In the genomic region with DNA sequence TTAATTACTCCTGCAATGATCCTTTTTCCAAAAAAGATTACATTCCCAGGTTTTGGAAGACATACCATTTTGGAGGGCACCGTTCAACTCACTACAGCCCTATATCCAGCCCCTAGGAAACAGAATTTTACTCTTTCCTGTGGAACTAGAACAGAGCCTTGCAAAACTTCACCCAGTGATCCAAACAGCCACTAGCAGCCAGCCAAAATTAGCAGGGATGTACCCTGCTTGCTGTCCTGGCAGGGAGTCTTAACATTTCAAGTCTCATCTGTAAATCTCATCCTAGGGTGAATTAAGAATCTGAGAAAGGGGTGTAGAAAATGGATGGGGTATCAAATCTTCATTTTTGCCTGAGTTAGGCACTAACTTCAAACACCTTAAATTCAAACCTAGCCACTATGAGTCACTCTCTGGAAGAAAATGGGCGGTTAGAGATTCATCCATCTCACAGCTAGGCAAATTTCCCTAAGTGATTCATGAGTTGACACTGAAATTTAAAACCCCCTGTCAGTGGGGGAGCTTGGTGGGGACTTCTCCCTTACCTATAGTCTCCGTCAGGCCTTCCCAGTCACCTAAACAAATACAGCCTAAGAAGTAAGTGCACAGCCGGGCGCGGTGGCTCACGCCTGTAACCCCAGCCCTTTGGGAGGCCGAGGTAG, we compare ENCODE assay signal across 14 cellular contexts. TPM values are rescaled to one million over a fixed set of nuclear protein-coding genes. Genes with fewer than 3 reads are reported as not detected.
DNase-seq lines count a peak whose midpoint lies in the region; ATAC-seq and TF ChIP-seq lines count a peak whose summit lies in the region.
"Had no signal": no experiment of that assay in that cellular context is flagged by ENCODE, and none has a peak within 500 bp of the region (broad histone marks: within the 10 kb centered on the region; RNA-seq: fewer than 3 reads in every experiment).

No MANE protein-coding gene starts in this region.

- POLR2A ChIA-PET in activated CD4-positive, alpha-beta memory T cell treated with anti-CD3 and anti-CD28 coated beads for 36 hours (lab: Charles Lee), result interaction anchor here (0.7 to 1.6 kb wide), 2 partner anchors 105 to 116 kb away, joined by 3 to 4 read pairs; no protein-coding TSS in a partner anchor
- POLR2A ChIA-PET in activated CD4-positive, alpha-beta memory T cell treated with anti-CD3 and anti-CD28 coated beads, Interleukin-2, amount 10 ng/mL, durations not matched to agents 7 days and 5 days (lab: Charles Lee), result interaction anchor here (1.4 kb wide), 1 partner anchor 11 kb away, joined by 4 read pairs; no protein-coding TSS in a partner anchor

- H3K27me3 ChIP-seq in HUES48 (ENCODE audit: control insufficient read depth, insufficient read depth, low read length) (no peaks in the 10 kb centered on the region), ovary (no peaks in the 10 kb centered on the region), uterus (no peaks in the 10 kb centered on the region)
- H3K27me3 ChIP-seq: tibial artery had no signal

- no peak overlapping the region for H3K4me3 Mint-ChIP-seq in activated CD4-positive, alpha-beta memory T cell treated with anti-CD3 and anti-CD28 coated beads for 36 hours
- no peak overlapping the region for H3K4me3 Mint-ChIP-seq in activated CD4-positive, alpha-beta memory T cell treated with anti-CD3 and anti-CD28 coated beads, Interleukin-2, amount 10 ng/mL, durations not matched to agents 7 days and 5 days
- H3K4me3 Mint-ChIP-seq: brain had no signal

- no peak overlapping the region for H3K9ac ChIP-seq in HUES48 (ENCODE audit: low read depth, low read length)

- CTCF ChIA-PET in activated CD4-positive, alpha-beta memory T cell treated with anti-CD3 and anti-CD28 coated beads for 36 hours (lab: Charles Lee), result interaction anchor here (0.6 to 1.0 kb wide), 2 partner anchors 36 to 117 kb away, joined by 3 read pairs; no protein-coding TSS in a partner anchor
- CTCF ChIA-PET in activated CD4-positive, alpha-beta memory T cell treated with anti-CD3 and anti-CD28 coated beads, Interleukin-2, amount 10 ng/mL, durations not matched to agents 7 days and 5 days (lab: Charles Lee), result interaction anchor here (1.8 kb wide), 1 partner anchor 45 kb away, joined by 6 read pairs; no protein-coding TSS in a partner anchor

- 91 to 93% (median 92%) methylated on average over 8 of the region's 8 CpGs for WGBS in ovary, 3 donors

- peaks cover 30% of the 10 kb centered on the region for H3K4me1 Mint-ChIP-seq in activated CD4-positive, alpha-beta memory T cell treated with anti-CD3 and anti-CD28 coated beads for 36 hours (ENCODE audit: low read depth)
- peaks cover 12% of the 10 kb centered on the region for H3K4me1 Mint-ChIP-seq in activated CD4-positive, alpha-beta memory T cell treated with anti-CD3 and anti-CD28 coated beads, Interleukin-2, amount 10 ng/mL, durations not matched to agents 7 days and 5 days

- no peak for TF ChIP-seq POLR2A in ovary (IDR thresholded peaks at IDR 0.05)
- TF ChIP-seq POLR2A in uterus (IDR thresholded peaks at IDR 0.05), result no peak

- peaks cover 2% of the 10 kb centered on the region for H3K27me3 Mint-ChIP-seq in activated CD4-positive, alpha-beta memory T cell treated with anti-CD3 and anti-CD28 coated beads for 36 hours
- H3K27me3 Mint-ChIP-seq in activated CD4-positive, alpha-beta memory T cell treated with anti-CD3 and anti-CD28 coated beads, Interleukin-2, amount 10 ng/mL, durations not matched to agents 7 days and 5 days, result peaks cover 8% of the 10 kb centered on the region

- TF ChIP-seq CTCF in astrocyte of the cerebellum (IDR thresholded peaks at IDR 0.05; ENCODE audit: low read depth, low read length, missing control alignments) (no peak), ovary (IDR thresholded peaks at IDR 0.05) (no peak), uterus (IDR thresholded peaks at IDR 0.05) (no peak)

- peaks cover 34% of the 10 kb centered on the region for H3K4me1 ChIP-seq in HUES48 (ENCODE audit: control insufficient read depth, insufficient read depth, low read length)
- H3K4me1 ChIP-seq in ovary (ENCODE audit: insufficient read depth), result no peaks in the 10 kb centered on the region
- no peaks in the 10 kb centered on the region for H3K4me1 ChIP-seq in uterus
- H3K4me1 ChIP-seq: tibial artery had no signal

- H3K9me3 ChIP-seq in HUES48 (ENCODE audit: control insufficient read depth, insufficient read depth, low read length) (no peaks in the 10 kb centered on the region), ovary (no peaks in the 10 kb centered on the region), uterus (no peaks in the 10 kb centered on the region)
- H3K9me3 ChIP-seq: tibial artery had no signal

- intact Hi-C loops in activated CD4-positive, alpha-beta memory T cell treated with anti-CD3 and anti-CD28 coated beads for 36 hours (cut with micrococcal nuclease), result no loop called here
- intact Hi-C loops in ovary (cut with DNase I) (no loop called here), uterus (cut with DNase I; ENCODE audit: low total_unique reads) (no loop called here)

- no peaks in the 10 kb centered on the region for H3K36me3 ChIP-seq in HUES48 (ENCODE audit: control insufficient read depth, insufficient read depth, low read length)
- no peaks in the 10 kb centered on the region for H3K36me3 ChIP-seq in ovary
- H3K36me3 ChIP-seq in uterus, result no peaks in the 10 kb centered on the region
- H3K36me3 ChIP-seq: tibial artery had no signal

- no peaks in the 10 kb centered on the region for H3K36me3 Mint-ChIP-seq in activated CD4-positive, alpha-beta memory T cell treated with anti-CD3 and anti-CD28 coated beads for 36 hours
- H3K36me3 Mint-ChIP-seq in activated CD4-positive, alpha-beta memory T cell treated with anti-CD3 and anti-CD28 coated beads, Interleukin-2, amount 10 ng/mL, durations not matched to agents 7 days and 5 days (ENCODE audit: low read depth), result no peaks in the 10 kb centered on the region

- no peak for TF ChIP-seq EP300 in ovary (IDR thresholded peaks at IDR 0.05)

- ATAC-seq in GM19324 (IDR thresholded peaks at IDR 0.05; ENCODE audit: low FRiP score, unreplicated experiment), result no peak
- ATAC-seq: sciatic nerve had no signal

- H3K27ac Mint-ChIP-seq in activated CD4-positive, alpha-beta memory T cell treated with anti-CD3 and anti-CD28 coated beads for 36 hours, result peak overlapping the region; percentile 36
- no peak overlapping the region for H3K27ac Mint-ChIP-seq in activated CD4-positive, alpha-beta memory T cell treated with anti-CD3 and anti-CD28 coated beads, Interleukin-2, amount 10 ng/mL, durations not matched to agents 7 days and 5 days
- H3K27ac Mint-ChIP-seq: brain had no signal

- no peak overlapping the region for H3K4me3 ChIP-seq in HUES48 (ENCODE audit: low read depth, low read length)
- no peak overlapping the region for H3K4me3 ChIP-seq in astrocyte of the cerebellum (ENCODE audit: low read depth, low read length)
- no peak overlapping the region for H3K4me3 ChIP-seq in ovary
- H3K4me3 ChIP-seq in uterus, result no peak overlapping the region
- H3K4me3 ChIP-seq: tibial artery had no signal

- no peaks in the 10 kb centered on the region for H3K9me3 Mint-ChIP-seq in activated CD4-positive, alpha-beta memory T cell treated with anti-CD3 and anti-CD28 coated beads for 36 hours
- no peaks in the 10 kb centered on the region for H3K9me3 Mint-ChIP-seq in activated CD4-positive, alpha-beta memory T cell treated with anti-CD3 and anti-CD28 coated beads, Interleukin-2, amount 10 ng/mL, durations not matched to agents 7 days and 5 days

- in situ Hi-C loops in astrocyte of the cerebellum (cut with HindIII; ENCODE audit: low sequenced_read_pairs), result no loop called here

- H3K27ac ChIP-seq in HUES48 (ENCODE audit: low read depth, low read length) (peak overlapping the region; percentile 23), ovary (no peak overlapping the region), uterus (no peak overlapping the region)
- H3K27ac ChIP-seq: tibial artery had no signal

- DNase-seq in activated CD4-positive, alpha-beta memory T cell treated with anti-CD3 and anti-CD28 coated beads for 36 hours, result no peak
- DNase-seq in activated CD4-positive, alpha-beta memory T cell treated with anti-CD3 and anti-CD28 coated beads, Interleukin-2, amount 10 ng/mL, durations not matched to agents 7 days and 5 days, result no peak
- DNase-seq in astrocyte of the cerebellum (ENCODE audit: low read depth), result peak; percentile 42
- peak; percentile 72 for DNase-seq in renal cortical epithelial cell (ENCODE audit: low read depth)
- no peak for DNase-seq in ovary
- DNase-seq in uterus, result no peak
- DNase-seq: NCI-H1092, NCI-H82, tibial artery had no signal

RNA-seq across cellular contexts. Expression of gene STYXL2, which starts 9.5 kb away (rescaled TPM):
- total RNA-seq in activated CD4-positive, alpha-beta memory T cell treated with anti-CD3 and anti-CD28 coated beads for 36 hours, result not detected
- total RNA-seq in activated CD4-positive, alpha-beta memory T cell treated with anti-CD3 and anti-CD28 coated beads, Interleukin-2, amount 10 ng/mL, durations not matched to agents 7 days and 5 days, result not detected
- 0.05 TPM in 1 of 2 replicates, not detected in the other for total RNA-seq in renal cortical epithelial cell
- under 1 TPM in 5 of 7 donors, not detected in 2; 0.11 to 0.22 (median 0.15) TPM for total RNA-seq in ovary
- under 1 TPM; 0.08 to 0.30 TPM for polyA plus RNA-seq in ovary
- total RNA-seq in uterus, result 1 to 10 TPM in 1 of 4 donors, not detected in 3; 1.2 TPM
- total RNA-seq: epithelial cell of proximal tubule had no signal

RNA-seq across cellular contexts. Expression of gene GPA33, which starts 13.2 kb away (rescaled TPM):
- 1 to 10 TPM; 1.8 to 1.9 TPM for total RNA-seq in activated CD4-positive, alpha-beta memory T cell treated with anti-CD3 and anti-CD28 coated beads for 36 hours
- total RNA-seq in activated CD4-positive, alpha-beta memory T cell treated with anti-CD3 and anti-CD28 coated beads, Interleukin-2, amount 10 ng/mL, durations not matched to agents 7 days and 5 days, result under 1 TPM; 0.65 to 0.71 TPM
- 0.10 and 0.17 TPM in 2 replicates for total RNA-seq in renal cortical epithelial cell
- 1 to 10 TPM in 1 of 7 donors, under 1 TPM in 2, not detected in 4; 0.30 to 1.3 (median 0.56) TPM for total RNA-seq in ovary
- under 1 TPM in 1 of 2 donors, not detected in 1; 0.06 TPM for polyA plus RNA-seq in ovary
- total RNA-seq in uterus, result under 1 TPM in 1 of 4 donors, not detected in 3; 0.29 TPM
- total RNA-seq: epithelial cell of proximal tubule, sciatic nerve had no signal

Comparison
In these comparisons a context has a peak if more than half of its experiments do, and no peak if none do; other contexts are left out.
1. DNase-seq: peak in astrocyte of the cerebellum (single experiment) and renal cortical epithelial cell (single experiment); none in activated CD4-positive, alpha-beta memory T cell treated with anti-CD3 and anti-CD28 coated beads for 36 hours (single experiment), activated CD4-positive, alpha-beta memory T cell treated with anti-CD3 and anti-CD28 coated beads, Interleukin-2, amount 10 ng/mL, durations not matched to agents 7 days and 5 days (single experiment), ovary (0 of 5) and uterus (0 of 2).